In the genomic region with DNA sequence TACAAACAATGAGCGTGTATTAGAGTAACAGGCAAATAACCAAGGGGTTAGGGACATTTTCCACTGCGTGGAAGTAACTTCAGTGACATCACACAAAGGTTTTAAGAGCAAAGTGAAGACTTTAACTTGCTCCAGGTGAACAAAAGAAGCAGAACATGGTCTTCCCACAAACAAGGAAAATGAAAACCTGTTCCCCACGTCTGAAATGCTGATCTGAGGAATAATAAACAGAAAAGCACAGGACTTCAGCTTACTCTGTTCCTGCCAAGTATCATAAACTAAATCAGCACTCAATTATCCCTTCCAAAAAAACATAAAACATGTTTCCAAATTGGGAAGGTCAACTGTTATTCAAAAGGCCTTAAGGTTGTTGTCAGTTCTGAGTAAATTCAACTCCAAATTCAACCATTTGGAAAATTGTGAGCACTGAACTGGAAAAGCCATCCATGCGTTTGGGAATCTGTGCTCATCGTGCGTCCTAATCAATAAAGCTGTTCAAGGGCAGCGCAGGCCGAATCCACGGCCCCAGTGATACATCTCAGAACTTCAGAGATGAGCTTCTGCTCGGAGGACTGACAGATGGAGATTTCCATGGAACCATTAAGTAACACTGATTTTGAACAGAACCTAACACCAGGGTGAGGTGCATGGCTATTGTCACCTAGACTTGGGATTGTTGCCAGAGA, we compare ENCODE assay signal across 25 cellular contexts. TPM values are rescaled to one million over a fixed set of nuclear protein-coding genes. Genes with fewer than 3 reads are reported as not detected.
"Had no signal": no experiment of that assay in that cellular context is flagged by ENCODE, and none has a peak within 500 bp of the region (broad histone marks: within the 10 kb centered on the region; RNA-seq: fewer than 3 reads in every experiment).

No MANE protein-coding gene starts in this region.

- DNase-seq: colonic mucosa; dermis blood vessel endothelial cell; effector memory CD4-positive, alpha-beta T cell; erythroblast; esophagus squamous epithelium; head of caudate nucleus; kidney; natural killer cell; occipital lobe; ovary; sigmoid colon; stimulated activated CD4-positive, alpha-beta T cell treated with anti-CD3 and anti-CD28 coated beads, Interleukin-2, amount 100 ng/mL, for 24 hours; stimulated activated CD4-positive, alpha-beta T cell treated with anti-CD3 and anti-CD28 coated beads, Interleukin-4, amount 100 ng/mL, for 24 hours; stimulated activated naive CD4-positive, alpha-beta T cell treated with Interleukin-2 at 50 U/mL for 16 hours; stomach; thyroid gland; trophoblast cell had no signal

- H3K4me1 ChIP-seq: colonic mucosa, esophagus squamous epithelium, right atrium auricular region, sigmoid colon, stomach, thyroid gland, vagina had no signal

- H3K9me3 ChIP-seq: colonic mucosa, ovary, thyroid gland, vagina had no signal

- H3K36me3 ChIP-seq: colonic mucosa, esophagus squamous epithelium, ovary, right atrium auricular region, sigmoid colon, stomach, thyroid gland, vagina had no signal

- H3K27ac Mint-ChIP-seq: memory B cell; natural killer cell; stimulated activated effector memory CD8-positive, alpha-beta T cell treated with anti-CD3 and anti-CD28 coated beads, Interleukin-12 subunit alpha, Interleukin-12 subunit beta, amount 100 ng/mL, for 72 hours had no signal

- ATAC-seq: left lobe of liver; natural killer cell; stimulated activated effector memory CD8-positive, alpha-beta T cell treated with anti-CD3 and anti-CD28 coated beads, Interleukin-12 subunit alpha, Interleukin-12 subunit beta, amount 100 ng/mL, for 72 hours had no signal

- H3K36me3 Mint-ChIP-seq: memory B cell; natural killer cell; stimulated activated effector memory CD8-positive, alpha-beta T cell treated with anti-CD3 and anti-CD28 coated beads, Interleukin-12 subunit alpha, Interleukin-12 subunit beta, amount 100 ng/mL, for 72 hours had no signal

- H3K4me3 ChIP-seq: colonic mucosa, esophagus squamous epithelium, lung, ovary, right atrium auricular region, sigmoid colon, stomach, thyroid gland, vagina had no signal

- H3K27ac ChIP-seq: colonic mucosa, esophagus squamous epithelium, ovary, right atrium auricular region, sigmoid colon, stomach, thyroid gland, vagina had no signal

- H3K4me3 Mint-ChIP-seq: memory B cell; natural killer cell; stimulated activated effector memory CD8-positive, alpha-beta T cell treated with anti-CD3 and anti-CD28 coated beads, Interleukin-12 subunit alpha, Interleukin-12 subunit beta, amount 100 ng/mL, for 72 hours had no signal

- H3K27me3 ChIP-seq: colonic mucosa, ovary, right atrium auricular region, thyroid gland, vagina had no signal

RNA-seq across cellular contexts. Expression of a gene that starts 7.7 kb away (rescaled TPM):
- total RNA-seq: left lobe of liver, liver, natural killer cell had no signal
- polyA plus RNA-seq: liver, neural cell had no signal
